ENCODE assay signal across 8 cellular contexts in genomic region chrX:109300415-109300814, GRCh38.
"Had no signal": no experiment of that assay in that cellular context is flagged by ENCODE, and none has a peak within 500 bp of the region (broad histone marks: within the 10 kb centered on the region; RNA-seq: fewer than 3 reads in every experiment).

No MANE protein-coding gene starts in this region.

- DNase-seq: IMR-90, KBM-7, KG1 had no signal

- H3K9ac ChIP-seq: KMS-11 had no signal

- H3K27ac ChIP-seq: HL-60, KMS-11 had no signal

- ATAC-seq: HepG2, K562 had no signal

- H3K4me3 ChIP-seq: K562 had no signal

- FAIRE-seq: HepG2, HTR-8/SVneo, K562 had no signal

- H3K4me2 ChIP-seq: KMS-11 had no signal
